In the genomic region with DNA sequence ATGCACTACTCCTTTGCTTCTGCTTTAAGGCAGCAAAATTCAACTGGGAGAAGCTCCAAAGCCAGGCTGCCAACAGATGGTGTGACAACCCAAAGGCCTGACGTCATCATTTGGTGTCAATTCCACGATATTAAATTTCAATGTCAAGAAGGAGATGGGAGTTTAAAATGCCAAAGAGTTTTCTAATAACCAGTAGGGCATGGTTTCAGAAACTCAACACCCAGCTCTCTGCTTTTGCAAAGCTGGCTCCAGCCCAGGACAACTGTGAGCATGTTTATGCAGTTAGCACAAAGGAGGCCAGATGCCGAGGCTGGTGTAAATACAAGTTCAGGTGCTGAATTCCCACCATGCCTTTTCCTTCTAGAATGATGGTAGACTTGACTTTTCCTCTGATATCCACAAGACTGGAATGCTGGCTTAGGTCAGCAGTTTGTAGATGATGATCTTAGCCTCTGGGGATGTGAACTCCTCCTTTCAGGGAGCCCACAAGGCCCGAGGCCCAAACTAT, we compare ENCODE assay signal across 10 cellular contexts.
DNase-seq lines count a peak whose midpoint lies in the region; ATAC-seq and TF ChIP-seq lines count a peak whose summit lies in the region.
"Had no signal": no experiment of that assay in that cellular context is flagged by ENCODE, and none has a peak within 500 bp of the region (broad histone marks: within the 10 kb centered on the region; RNA-seq: fewer than 3 reads in every experiment).

No MANE protein-coding gene starts in this region.

- H3K27me3 Mint-ChIP-seq in nephron progenitor cell (ENCODE audit: low read depth, poor library complexity), result no peaks in the 10 kb centered on the region
- H3K27me3 Mint-ChIP-seq in activated T-helper 2 cell treated with anti-CD3 and anti-CD28 coated beads, Interferon-gamma antibody, Interleukin-2, Interleukin-4, amounts not matched to agents 10 μg/mL and 5 μg/mL and 100 μg/mL, durations not matched to agents 14 hours and 24 hours and 36 hours (ENCODE audit: low read depth), result no peaks in the 10 kb centered on the region

- no peaks in the 10 kb centered on the region for H3K9me3 ChIP-seq in ovary

- no peak overlapping the region for H3K4me3 Mint-ChIP-seq in nephron progenitor cell
- H3K4me3 Mint-ChIP-seq in activated T-helper 2 cell treated with anti-CD3 and anti-CD28 coated beads, Interferon-gamma antibody, Interleukin-2, Interleukin-4, amounts not matched to agents 10 μg/mL and 5 μg/mL and 100 μg/mL, durations not matched to agents 14 hours and 24 hours and 36 hours (ENCODE audit: low read depth), result no peak overlapping the region
- H3K4me3 Mint-ChIP-seq: naive B cell had no signal

- peaks cover 36% of the 10 kb centered on the region for H3K9me3 Mint-ChIP-seq in nephron progenitor cell
- H3K9me3 Mint-ChIP-seq in activated T-helper 2 cell treated with anti-CD3 and anti-CD28 coated beads, Interferon-gamma antibody, Interleukin-2, Interleukin-4, amounts not matched to agents 10 μg/mL and 5 μg/mL and 100 μg/mL, durations not matched to agents 14 hours and 24 hours and 36 hours, result no peaks in the 10 kb centered on the region

- no peak for ATAC-seq in GM18505 (IDR thresholded peaks at IDR 0.05; ENCODE audit: unreplicated experiment)

- DNase-seq in DMS 273 treated with DMSO at 0.1 percent for 48 hours (lab: John Stamatoyannopoulos, UW) (peak; percentile 95), NCI-H2171 (lab: John Stamatoyannopoulos, UW) (peak; percentile 87), dorsolateral prefrontal cortex (peak in 4 of 10 donors; percentile 42 to 75 (median 53)), ovary (peak; percentile 28 to 62 (median 53)), nephron progenitor cell (no peak), iPS-NIHi7 (ENCODE audit: extremely low spot score) (no peak)
- no peak for DNase-seq in activated T-helper 2 cell treated with anti-CD3 and anti-CD28 coated beads, Interferon-gamma antibody, Interleukin-2, Interleukin-4, amounts not matched to agents 10 μg/mL and 5 μg/mL and 100 μg/mL, durations not matched to agents 14 hours and 24 hours and 36 hours (ENCODE audit: low spot score)
- DNase-seq: naive B cell had no signal

- intact Hi-C loops in dorsolateral prefrontal cortex (cut with DNase I), result no loop called here
- intact Hi-C loops in ovary (cut with DNase I), result loop anchor here in 1 of 4 donors (5.0 kb wide), 1 partner anchor 100 kb away; no protein-coding TSS in a partner anchor
- intact Hi-C loops in activated T-helper 2 cell treated with anti-CD3 and anti-CD28 coated beads, Interferon-gamma antibody, Interleukin-2, Interleukin-4, amounts not matched to agents 10 μg/mL and 5 μg/mL and 100 μg/mL, durations not matched to agents 14 hours and 24 hours and 36 hours (cut with micrococcal nuclease), result no loop called here

- WGBS in ovary, 3 donors, result 5 to 13% (median 11%) methylated on average over 4 of the region's 4 CpGs

- H3K4me3 ChIP-seq in dorsolateral prefrontal cortex (peak overlapping the region in 23 of 59 donors; percentile 11 to 56 (median 36)), ovary (no peak overlapping the region)
- H3K4me3 ChIP-seq: cardiac muscle cell had no signal

- TF ChIP-seq POLR2A in ovary (IDR thresholded peaks at IDR 0.05) (no peak), GM18505 (IDR thresholded peaks at IDR 0.05; ENCODE audit: borderline replicate concordance, extremely low read depth, insufficient read depth, insufficient read length) (no peak)

- no peaks in the 10 kb centered on the region for H3K36me3 ChIP-seq in ovary

- H3K27ac Mint-ChIP-seq in nephron progenitor cell, result no peak overlapping the region
- H3K27ac Mint-ChIP-seq in activated T-helper 2 cell treated with anti-CD3 and anti-CD28 coated beads, Interferon-gamma antibody, Interleukin-2, Interleukin-4, amounts not matched to agents 10 μg/mL and 5 μg/mL and 100 μg/mL, durations not matched to agents 14 hours and 24 hours and 36 hours, result no peak overlapping the region
- H3K27ac Mint-ChIP-seq: naive B cell had no signal

- H3K27me3 ChIP-seq in dorsolateral prefrontal cortex (no peaks in the 10 kb centered on the region), ovary (no peaks in the 10 kb centered on the region)
- H3K27me3 ChIP-seq: cardiac muscle cell had no signal

- peaks cover 19% of the 10 kb centered on the region for H3K4me1 Mint-ChIP-seq in nephron progenitor cell
- peaks cover 42% of the 10 kb centered on the region for H3K4me1 Mint-ChIP-seq in activated T-helper 2 cell treated with anti-CD3 and anti-CD28 coated beads, Interferon-gamma antibody, Interleukin-2, Interleukin-4, amounts not matched to agents 10 μg/mL and 5 μg/mL and 100 μg/mL, durations not matched to agents 14 hours and 24 hours and 36 hours (ENCODE audit: low read depth)

- TF ChIP-seq CTCF in dorsolateral prefrontal cortex (IDR thresholded peaks at IDR 0.05 in 54 of 56, conservative IDR thresholded peaks at IDR 0.05 in 2 of 56; ENCODE audit: low read depth in 1 of 56, partially characterized antibody in 56 of 56), result no peak
- TF ChIP-seq CTCF in ovary (IDR thresholded peaks at IDR 0.05), result no peak
- TF ChIP-seq CTCF in nephron progenitor cell (IDR thresholded peaks at IDR 0.05), result no peak

- H3K27ac ChIP-seq in dorsolateral prefrontal cortex (peak overlapping the region in 36 of 59 donors; percentile 6 to 83 (median 44)), ovary (no peak overlapping the region)
- H3K27ac ChIP-seq: cardiac muscle cell had no signal

- H3K4me1 ChIP-seq in ovary (ENCODE audit: insufficient read depth), result peaks cover 15% of the 10 kb centered on the region

- peaks cover 63% of the 10 kb centered on the region for H3K36me3 Mint-ChIP-seq in nephron progenitor cell (ENCODE audit: low read depth)
- H3K36me3 Mint-ChIP-seq in activated T-helper 2 cell treated with anti-CD3 and anti-CD28 coated beads, Interferon-gamma antibody, Interleukin-2, Interleukin-4, amounts not matched to agents 10 μg/mL and 5 μg/mL and 100 μg/mL, durations not matched to agents 14 hours and 24 hours and 36 hours (ENCODE audit: low read depth), result peaks cover 17% of the 10 kb centered on the region
- H3K36me3 Mint-ChIP-seq: naive B cell had no signal

- no peak for TF ChIP-seq EP300 in ovary (IDR thresholded peaks at IDR 0.05)

Comparison
In these comparisons a context has a peak if more than half of its experiments do, and no peak if none do; other contexts are left out.
1. DNase-seq: peak in DMS 273 treated with DMSO at 0.1 percent for 48 hours (single experiment), NCI-H2171 (single experiment) and ovary (5 of 5); none in nephron progenitor cell (single experiment), activated T-helper 2 cell treated with anti-CD3 and anti-CD28 coated beads, Interferon-gamma antibody, Interleukin-2, Interleukin-4, amounts not matched to agents 10 μg/mL and 5 μg/mL and 100 μg/mL, durations not matched to agents 14 hours and 24 hours and 36 hours (single experiment) and iPS-NIHi7 (single experiment).
2. H3K27ac ChIP-seq: peak in dorsolateral prefrontal cortex (36 of 59); none in ovary (0 of 2).